Comparison of ENCODE assay signal across 14 cellular contexts in genomic region chr3:173159139-173159538, GRCh38. TPM values are rescaled to one million over a fixed set of nuclear protein-coding genes. Genes with fewer than 3 reads are reported as not detected.
"Had no signal": no experiment of that assay in that cellular context is flagged by ENCODE, and none has a peak within 500 bp of the region (broad histone marks: within the 10 kb centered on the region; RNA-seq: fewer than 3 reads in every experiment).

No MANE protein-coding gene starts in this region.

RNA-seq across cellular contexts. Expression of gene SPATA16, which starts 18.1 kb away (rescaled TPM):
- total RNA-seq: stomach, subcutaneous adipose tissue, suprapubic skin, temporal lobe, thoracic aorta, thyroid gland, tibial nerve, transverse colon, upper lobe of left lung, upper lobe of right lung, ureter, urinary bladder, uterus, vagina had no signal
- polyA plus RNA-seq: stomach, urinary bladder had no signal
